In genomic region chrX:72094894-72095293, GRCh38 we compare ENCODE assay signal across 10 cellular contexts. TPM values are rescaled to one million over a fixed set of nuclear protein-coding genes. Genes with fewer than 3 reads are reported as not detected.
DNase-seq lines count a peak whose midpoint lies in the region; ATAC-seq and TF ChIP-seq lines count a peak whose summit lies in the region.
"Had no signal": no experiment of that assay in that cellular context is flagged by ENCODE, and none has a peak within 500 bp of the region (broad histone marks: within the 10 kb centered on the region; RNA-seq: fewer than 3 reads in every experiment).

No MANE protein-coding gene starts in this region.

- no CpG with 5 or more reads among the region's 4 CpGs for WGBS in mesendoderm (ENCODE audit: extremely low coverage, insufficient coverage, low lambda C conversion rate)
- WGBS in H9 (ENCODE audit: extremely low coverage, insufficient read length, low lambda C conversion rate) = no CpG with 5 or more reads among the region's 4 CpGs

- peak overlapping the region; percentile 25 for H3K27ac Mint-ChIP-seq in activated T-helper 17 cell treated with anti-CD3 and anti-CD28 coated beads, Interleukin-2, amount 50 U/mL, for 72 hours
- no peak overlapping the region for H3K27ac Mint-ChIP-seq in H9
- H3K27ac Mint-ChIP-seq: stimulated activated naive CD8-positive, alpha-beta T cell treated with anti-CD3 and anti-CD28 coated beads, Interleukin-15, Interleukin-2, amounts not matched to agents 100 ng/mL and 50 ng/mL, for 24 hours had no signal

- ATAC-seq in GM18502 (IDR thresholded peaks at IDR 0.05; ENCODE audit: poor library complexity, unreplicated experiment) = peak; percentile 91
- ATAC-seq in activated T-helper 17 cell treated with anti-CD3 and anti-CD28 coated beads, Interleukin-2, amount 50 U/mL, for 72 hours (replicated peaks) = peak; percentile 74

- H2AFZ ChIP-seq in H9 (ENCODE audit: low read length) = no peak overlapping the region

- no peak overlapping the region for H2BK5ac ChIP-seq in mesendoderm (ENCODE audit: low read length)
- H2BK5ac ChIP-seq in H9 (ENCODE audit: insufficient read length, low read length) = no peak overlapping the region

- DNase-seq in NCI-H2227 treated with DMSO at 0.1 percent for 48 hours (lab: John Stamatoyannopoulos, UW) = peak; percentile 67
- peak; percentile 94 for DNase-seq in mesendoderm
- no peak for DNase-seq in H9
- DNase-seq in ascending aorta (ENCODE audit: low spot score in 2 of 2) = no peak
- no peak for DNase-seq in AG08395 (ENCODE audit: low spot score)

- TF ChIP-seq CTCF in HEK293 (tag by site-specific recombination; IDR thresholded peaks at IDR 0.05) = no peak
- TF ChIP-seq CTCF in H9 (conservative IDR thresholded peaks at IDR 0.05) = no peak
- TF ChIP-seq CTCF in ascending aorta (IDR thresholded peaks at IDR 0.05) = no peak

- H3K56ac ChIP-seq in mesendoderm (ENCODE audit: low read length) (no peak overlapping the region), H9 (ENCODE audit: insufficient read length, low read depth, low read length) (no peak overlapping the region)

- no peak overlapping the region for H4K91ac ChIP-seq in H9 (ENCODE audit: insufficient read length, low read depth, low read length)

- H3K14ac ChIP-seq in H9 (ENCODE audit: insufficient read depth, low read length) = no peak overlapping the region

- H3K9ac ChIP-seq in mesendoderm (ENCODE audit: low read length) = no peak overlapping the region
- no peak overlapping the region for H3K9ac ChIP-seq in H9 (ENCODE audit: extremely low read depth, insufficient read length, low read length)

- no peak overlapping the region for H2BK20ac ChIP-seq in H9 (ENCODE audit: low read depth, low read length, poor library complexity, severe bottlenecking)

- H3K36me3 Mint-ChIP-seq in activated T-helper 17 cell treated with anti-CD3 and anti-CD28 coated beads, Interleukin-2, amount 50 U/mL, for 72 hours (ENCODE audit: low read depth) = no peaks in the 10 kb centered on the region
- H3K36me3 Mint-ChIP-seq in H9 (ENCODE audit: insufficient read depth in 1 of 3, low read depth in 3 of 3) = peaks cover 5 to 9% (median 6%) of the 10 kb centered on the region in 3 experiments; a peak in 4 of 7 replicates

- H3K27me3 ChIP-seq in mesendoderm (ENCODE audit: insufficient read depth, low read length, poor library complexity) (no peaks in the 10 kb centered on the region), H9 (ENCODE audit: insufficient read depth, low read length) (no peaks in the 10 kb centered on the region), ascending aorta (no peaks in the 10 kb centered on the region)

- intact Hi-C loops in ascending aorta (cut with DNase I) = no loop called here

- H3K23me2 ChIP-seq in H9 (ENCODE audit: insufficient read length, low read depth, low read length, poor library complexity, severe bottlenecking) = no peaks in the 10 kb centered on the region

- H3K4me3 ChIP-seq in HEK293 (ENCODE audit: low read depth, low read length) (no peak overlapping the region), mesendoderm (ENCODE audit: low read length) (no peak overlapping the region), ascending aorta (no peak overlapping the region)

- H3K4ac ChIP-seq in mesendoderm (ENCODE audit: low read depth, low read length) (no peak overlapping the region), H9 (ENCODE audit: low read depth, low read length) (no peak overlapping the region)

- CTCF ChIA-PET in HEK293 (lab: Yijun Ruan, JAX) = interaction anchor here (1.4 kb wide), 1 partner anchor 32 kb away, joined by 8 read pairs; no protein-coding TSS in a partner anchor

- no peaks in the 10 kb centered on the region for H3K79me2 ChIP-seq in mesendoderm (ENCODE audit: control insufficient read depth, insufficient read depth, low read length)
- no peaks in the 10 kb centered on the region for H3K79me2 ChIP-seq in H9 (ENCODE audit: insufficient read depth, low read length)

- H3K23ac ChIP-seq in mesendoderm (ENCODE audit: low read length) (no peak overlapping the region), H9 (ENCODE audit: insufficient read length, low read depth, low read length) (no peak overlapping the region)

- no peak overlapping the region for H4K8ac ChIP-seq in mesendoderm (ENCODE audit: low read depth, low read length)
- H4K8ac ChIP-seq in H9 (replicated peaks; ENCODE audit: insufficient read length, low read depth, low read length) = no peak overlapping the region

- H3K27ac ChIP-seq in HEK293 (ENCODE audit: extremely low read depth, low read depth, low read length) (no peak overlapping the region), mesendoderm (ENCODE audit: low read depth, low read length) (no peak overlapping the region), H9 (ENCODE audit: insufficient read length, low read depth, low read length) (no peak overlapping the region), ascending aorta (no peak overlapping the region)

- no peaks in the 10 kb centered on the region for H3K9me3 Mint-ChIP-seq in activated T-helper 17 cell treated with anti-CD3 and anti-CD28 coated beads, Interleukin-2, amount 50 U/mL, for 72 hours
- H3K9me3 Mint-ChIP-seq in H9 = peaks cover 61 to 69% of the 10 kb centered on the region in 2 experiments
- H3K9me3 Mint-ChIP-seq: stimulated activated naive CD8-positive, alpha-beta T cell treated with anti-CD3 and anti-CD28 coated beads, Interleukin-15, Interleukin-2, amounts not matched to agents 100 ng/mL and 50 ng/mL, for 24 hours had no signal

- H3K4me3 Mint-ChIP-seq in activated T-helper 17 cell treated with anti-CD3 and anti-CD28 coated beads, Interleukin-2, amount 50 U/mL, for 72 hours = peak overlapping the region; percentile 13
- no peak overlapping the region for H3K4me3 Mint-ChIP-seq in H9
- H3K4me3 Mint-ChIP-seq: stimulated activated naive CD8-positive, alpha-beta T cell treated with anti-CD3 and anti-CD28 coated beads, Interleukin-15, Interleukin-2, amounts not matched to agents 100 ng/mL and 50 ng/mL, for 24 hours had no signal

- H3T11ph ChIP-seq in H9 (ENCODE audit: low read length) = no peak overlapping the region

- no peak overlapping the region for H3K18ac ChIP-seq in mesendoderm (ENCODE audit: low read length)
- no peak overlapping the region for H3K18ac ChIP-seq in H9 (ENCODE audit: insufficient read length, low read depth, low read length)

- H4K5ac ChIP-seq in mesendoderm (ENCODE audit: low read length) (no peak overlapping the region), H9 (ENCODE audit: insufficient read length, low read depth, low read length) (no peak overlapping the region)

- no peaks in the 10 kb centered on the region for H3K27me3 Mint-ChIP-seq in activated T-helper 17 cell treated with anti-CD3 and anti-CD28 coated beads, Interleukin-2, amount 50 U/mL, for 72 hours
- H3K27me3 Mint-ChIP-seq in H9 (ENCODE audit: low read depth) = no peaks in the 10 kb centered on the region; the same call in 1 of the 2 replicates

- H2AK5ac ChIP-seq in mesendoderm (ENCODE audit: low read length) (no peak overlapping the region), H9 (ENCODE audit: insufficient read length, low read length) (no peak overlapping the region)

- no peak overlapping the region for H2BK12ac ChIP-seq in H9 (ENCODE audit: insufficient read length, low read depth, low read length)

- no peaks in the 10 kb centered on the region for H3K4me1 ChIP-seq in HEK293 (ENCODE audit: control insufficient read depth, insufficient read depth, low read length)
- peaks cover 2% of the 10 kb centered on the region for H3K4me1 ChIP-seq in mesendoderm (ENCODE audit: control insufficient read depth, low read depth, low read length)
- H3K4me1 ChIP-seq in H9 (ENCODE audit: insufficient read depth, low read length) = no peaks in the 10 kb centered on the region
- H3K4me1 ChIP-seq in ascending aorta = no peaks in the 10 kb centered on the region

- POLR2A ChIA-PET in HEK293 (lab: Yijun Ruan, JAX) = no interaction called here

- H2BK15ac ChIP-seq in mesendoderm (replicated peaks; ENCODE audit: low read depth) (no peak overlapping the region), H9 (ENCODE audit: low read depth, low read length) (no peak overlapping the region)

- H3K9me3 ChIP-seq in HEK293 (ENCODE audit: control insufficient read depth, insufficient read depth, low read depth, low read length) (no peaks in the 10 kb centered on the region; the same call in 1 of the 2 replicates), H9 (ENCODE audit: control insufficient read depth, low read depth, low read length) (peaks cover 24% of the 10 kb centered on the region), ascending aorta (no peaks in the 10 kb centered on the region)

- H4K20me1 ChIP-seq in H9 (ENCODE audit: control insufficient read depth, insufficient read depth, insufficient read length) = no peaks in the 10 kb centered on the region

- H3K4me2 ChIP-seq in mesendoderm (ENCODE audit: low read length) (no peak overlapping the region), H9 (ENCODE audit: insufficient read depth, insufficient read length, low read length) (no peak overlapping the region)

- H2BK120ac ChIP-seq in mesendoderm (ENCODE audit: low read depth, low read length) (no peak overlapping the region), H9 (ENCODE audit: low read depth, low read length, poor library complexity, severe bottlenecking) (no peak overlapping the region)

- H3K79me1 ChIP-seq in mesendoderm (ENCODE audit: low read length) (no peaks in the 10 kb centered on the region), H9 (ENCODE audit: insufficient read depth, low read depth, low read length, poor library complexity, severe bottlenecking) (no peaks in the 10 kb centered on the region)

- H3K36me3 ChIP-seq in HEK293 (ENCODE audit: control insufficient read depth in 2 of 2, insufficient read depth in 1 of 2, low read length in 2 of 2) (no peaks in the 10 kb centered on the region), mesendoderm (ENCODE audit: control insufficient read depth, insufficient read depth, low read length) (no peaks in the 10 kb centered on the region), ascending aorta (no peaks in the 10 kb centered on the region)

- H3K4me1 Mint-ChIP-seq in activated T-helper 17 cell treated with anti-CD3 and anti-CD28 coated beads, Interleukin-2, amount 50 U/mL, for 72 hours = peaks cover 5% of the 10 kb centered on the region
- H3K4me1 Mint-ChIP-seq in H9 = peaks cover 0 to 3% of the 10 kb centered on the region in 2 experiments; a peak in 2 of 4 replicates

RNA-seq across cellular contexts. Expression of gene RTL5, which starts 36.8 kb away (rescaled TPM):
- 1 to 10 TPM in 1 of 2 donors, under 1 TPM in 1; 0.45 to 1.0 TPM for total RNA-seq in activated T-helper 17 cell treated with anti-CD3 and anti-CD28 coated beads, Interleukin-2, amount 50 U/mL, for 72 hours
- 2.7 TPM for polyA plus RNA-seq in mesendoderm (2013, experiment 1 of 2)
- 2.7 TPM for polyA plus RNA-seq in mesendoderm (2013, experiment 2 of 2)
- total RNA-seq in H9 (2021) = 1.1 and 1.2 TPM in 2 replicates
- total RNA-seq in ascending aorta = 17.1 TPM
- total RNA-seq: HT1080 had no signal

Comparison
In these comparisons a context has a peak if more than half of its experiments do, and no peak if none do; other contexts are left out.
1. DNase-seq: peak in NCI-H2227 treated with DMSO at 0.1 percent for 48 hours (single experiment) and mesendoderm (single experiment); none in H9 (single experiment), ascending aorta (0 of 2) and AG08395 (single experiment).